ENCODE assay signal across 14 cellular contexts in genomic region chr3:29140706-29141105, GRCh38.
DNase-seq lines count a peak whose midpoint lies in the region; ATAC-seq and TF ChIP-seq lines count a peak whose summit lies in the region.
"Had no signal": no experiment of that assay in that cellular context is flagged by ENCODE, and none has a peak within 500 bp of the region (broad histone marks: within the 10 kb centered on the region; RNA-seq: fewer than 3 reads in every experiment).

No MANE protein-coding gene starts in this region.

- peak overlapping the region; percentile 93 for H2AFZ ChIP-seq in GM23248
- H2AFZ ChIP-seq in hepatocyte: no peak overlapping the region

- in situ Hi-C loops in GM23248 (cut with MboI): no loop called here

- peak overlapping the region; percentile 32 for H3K4me2 ChIP-seq in GM23248 (ENCODE audit: unreplicated experiment)
- no peak overlapping the region for H3K4me2 ChIP-seq in hepatocyte

- no peaks in the 10 kb centered on the region for H3K9me2 ChIP-seq in GM23248 (ENCODE audit: insufficient read depth)
- H3K9me2 ChIP-seq in hepatocyte (replicated peaks; ENCODE audit: insufficient read depth): no peaks in the 10 kb centered on the region

- H3K36me3 ChIP-seq in GM23248 (ENCODE audit: low read depth): no peaks in the 10 kb centered on the region
- no peaks in the 10 kb centered on the region for H3K36me3 ChIP-seq in adrenal gland (replicated peaks in 1 of 2)
- H3K36me3 ChIP-seq in hepatocyte (replicated peaks; ENCODE audit: insufficient read depth, low read depth): no peaks in the 10 kb centered on the region
- no peaks in the 10 kb centered on the region for H3K36me3 ChIP-seq in skeletal muscle tissue (ENCODE audit: control insufficient read depth in 3 of 3, insufficient read depth in 3 of 3, low read length in 3 of 3)

- H3K27me3 ChIP-seq in GM23248 (replicated peaks; ENCODE audit: insufficient read depth) (no peaks in the 10 kb centered on the region), adrenal gland (no peaks in the 10 kb centered on the region), hepatocyte (no peaks in the 10 kb centered on the region), skeletal muscle tissue (ENCODE audit: control insufficient read depth in 3 of 3, insufficient read depth in 3 of 3, low read length in 3 of 3) (no peaks in the 10 kb centered on the region)

- no peak for ATAC-seq in GM21360 (IDR thresholded peaks at IDR 0.05; ENCODE audit: unreplicated experiment)
- ATAC-seq in GM21723 (IDR thresholded peaks at IDR 0.05; ENCODE audit: unreplicated experiment): no peak
- no peak for ATAC-seq in GM21528 (IDR thresholded peaks at IDR 0.05; ENCODE audit: low FRiP score, unreplicated experiment)

- no peaks in the 10 kb centered on the region for H3K79me2 ChIP-seq in GM23248 (ENCODE audit: insufficient read depth)
- H3K79me2 ChIP-seq in hepatocyte: no peaks in the 10 kb centered on the region

- H3K27ac ChIP-seq in GM23248 (0 out of 2 replicates have a peak overlapping the region, but pooled peaks have one; percentile 44), adrenal gland (peak overlapping the region in 3 of 5 donors; percentile 11 to 57 (median 32)), hepatocyte (no peak overlapping the region), skeletal muscle tissue (ENCODE audit: low read depth, low read length) (peak overlapping the region; percentile 48)

- H4K20me1 ChIP-seq in GM23248 (ENCODE audit: insufficient read depth) (no peaks in the 10 kb centered on the region), hepatocyte (ENCODE audit: insufficient read depth, poor library complexity, severe bottlenecking) (no peaks in the 10 kb centered on the region)

- H3K9ac ChIP-seq in GM23248 (0 out of 2 replicates have a peak overlapping the region, but pooled peaks have one; percentile 25), skeletal muscle tissue (ENCODE audit: low read depth in 1 of 3, low read length in 3 of 3) (no peak overlapping the region)

- H3K4me3 ChIP-seq in GM23248 (no peak overlapping the region), adrenal gland (no peak overlapping the region), hepatocyte (no peak overlapping the region), skeletal muscle tissue (ENCODE audit: low read length in 3 of 3) (no peak overlapping the region)

- H3K9me3 ChIP-seq in GM23248 (ENCODE audit: low read depth): no peaks in the 10 kb centered on the region
- no peaks in the 10 kb centered on the region for H3K9me3 ChIP-seq in adrenal gland (replicated peaks in 1 of 3)
- no peaks in the 10 kb centered on the region for H3K9me3 ChIP-seq in hepatocyte (ENCODE audit: low read depth)
- no peaks in the 10 kb centered on the region for H3K9me3 ChIP-seq in skeletal muscle tissue (ENCODE audit: control insufficient read depth in 3 of 3, low read length in 3 of 3)

- DNase-seq in GM23248 (peak; percentile 49), adrenal gland (peak in 5 of 7 donors; percentile 25 to 53 (median 36)), hepatocyte (ENCODE audit: low spot score) (peak; percentile 13), SHP77 treated with DMSO at 0.1 percent for 48 hours (lab: John Stamatoyannopoulos, UW) (no peak)
- DNase-seq: activated CD8-positive, alpha-beta memory T cell treated with anti-CD3 and anti-CD28 coated beads for 24 hours; activated naive CD4-positive, alpha-beta T cell treated with anti-CD3 and anti-CD28 coated beads, Interleukin-2, amount 50 U/mL, for 16 hours; KG1; left cardiac atrium; NCI-H2081; stimulated activated CD4-positive, alpha-beta T cell treated with anti-CD3 and anti-CD28 coated beads, Interleukin-2, amount 100 ng/mL, for 48 hours had no signal

- H3F3A ChIP-seq in GM23248 (ENCODE audit: insufficient read depth): peaks cover 11% of the 10 kb centered on the region

- peaks cover 26% of the 10 kb centered on the region for H3K4me1 ChIP-seq in GM23248 (ENCODE audit: insufficient read depth)
- H3K4me1 ChIP-seq in adrenal gland (replicated peaks in 1 of 2): peaks cover 0 to 28% of the 10 kb centered on the region in 2 donors
- H3K4me1 ChIP-seq in hepatocyte (ENCODE audit: insufficient read depth): peaks cover 5% of the 10 kb centered on the region
- peaks cover 0 to 17% (median 8%) of the 10 kb centered on the region in 3 donors for H3K4me1 ChIP-seq in skeletal muscle tissue (ENCODE audit: control insufficient read depth in 3 of 3, insufficient read depth in 3 of 3, low read length in 3 of 3)

- 19 to 39% methylated on average over 1 of the region's 1 CpG for WGBS in GM23248 (ENCODE audit: low coverage in 1 of 2, low lambda C conversion rate in 2 of 2, missing lambda C conversion rate in 2 of 2), 2 experiments
- whole genome bisulfite sequencing in adrenal gland, 4 donors: 11 to 37% (median 29%) methylated on average over 1 of the region's 1 CpG
- 15% methylated on average over 1 of the region's 1 CpG for WGBS in hepatocyte (ENCODE audit: low lambda C conversion rate, missing lambda C conversion rate)

- intact Hi-C loops in adrenal gland (cut with DNase I): no loop called here

- TF ChIP-seq CTCF in adrenal gland (IDR thresholded peaks at IDR 0.05): no peak
- no peak for TF ChIP-seq CTCF in hepatocyte (IDR thresholded peaks at IDR 0.05; ENCODE audit: poor library complexity)

- TF ChIP-seq POLR2A in adrenal gland (IDR thresholded peaks at IDR 0.05): no peak
